Comparison of ENCODE assay signal across 19 cellular contexts in genomic region chr1:54967372-54967771, GRCh38. TPM values are rescaled to one million over a fixed set of nuclear protein-coding genes. Genes with fewer than 3 reads are reported as not detected.
DNase-seq lines count a peak whose midpoint lies in the region; TF ChIP-seq lines count a peak whose summit lies in the region.
"Had no signal": no experiment of that assay in that cellular context is flagged by ENCODE, and none has a peak within 500 bp of the region (broad histone marks: within the 10 kb centered on the region; RNA-seq: fewer than 3 reads in every experiment).

No MANE protein-coding gene starts in this region.

- DNase-seq in DMS53 (lab: John Stamatoyannopoulos, UW) (peak; percentile 61), DMS53 treated with DMSO at 0.1 percent for 48 hours (lab: John Stamatoyannopoulos, UW; ENCODE audit: unreplicated experiment) (no peak), LHCN-M2 (ENCODE audit: low read depth) (peak; percentile 50), coronary artery (ENCODE audit: low spot score) (peak; percentile 54), mesenchymal stem cell (peak; percentile 23), HAP-1 (ENCODE audit: low spot score in 2 of 2) (no peak), NCI-H524 treated with DMSO at 0.1 percent for 48 hours (lab: John Stamatoyannopoulos, UW) (no peak), NCI-H2081 treated with DMSO at 0.1 percent for 48 hours (lab: John Stamatoyannopoulos, UW) (no peak)
- DNase-seq: activated CD4-positive, alpha-beta T cell treated with anti-CD3 and anti-CD28 coated beads, Interleukin-2, amount 50 U/mL, for 4 hours; activated naive CD4-positive, alpha-beta T cell treated with anti-CD3 and anti-CD28 coated beads, Interleukin-2, amount 50 U/mL, for 16 hours; KBM-7; left ventricle myocardium inferior; NCI-H1417; T-cell had no signal

- H3K4me3 ChIP-seq in coronary artery (no peak overlapping the region), mesenchymal stem cell (ENCODE audit: insufficient read depth in 1 of 2, low read depth in 1 of 2, low read length in 2 of 2) (no peak overlapping the region), HAP-1 (no peak overlapping the region)
- H3K4me3 ChIP-seq: gastroesophageal sphincter, left ventricle myocardium inferior had no signal

- no peak overlapping the region for H2AFZ ChIP-seq in mesenchymal stem cell (ENCODE audit: low read depth, low read length)

- H2BK12ac ChIP-seq in mesenchymal stem cell (ENCODE audit: low read length in 2 of 2) = no peak overlapping the region

- no peak overlapping the region for H3K4me2 ChIP-seq in mesenchymal stem cell (ENCODE audit: low read length, poor library complexity, severe bottlenecking)

- no peak overlapping the region for H3K9ac ChIP-seq in mesenchymal stem cell (ENCODE audit: low read length)

- H3K27me3 ChIP-seq in mesenchymal stem cell (ENCODE audit: control insufficient read depth in 1 of 2, insufficient read depth in 1 of 2, low read length in 2 of 2) = no peaks in the 10 kb centered on the region
- H3K27me3 ChIP-seq in HAP-1 (ENCODE audit: low read depth) = no peaks in the 10 kb centered on the region

- H3K18ac ChIP-seq in mesenchymal stem cell (ENCODE audit: low read depth in 1 of 2, low read length in 2 of 2) = no peak overlapping the region

- WGBS in mesenchymal stem cell = 45% methylated on average over 3 of the region's 5 CpGs

- H2BK15ac ChIP-seq in mesenchymal stem cell (ENCODE audit: low read depth, poor library complexity, severe bottlenecking) = no peak overlapping the region

- no peaks in the 10 kb centered on the region for H3K9me3 ChIP-seq in mesenchymal stem cell (ENCODE audit: control insufficient read depth, low read length)
- no peaks in the 10 kb centered on the region for H3K9me3 ChIP-seq in HAP-1
- H3K9me3 ChIP-seq: gastroesophageal sphincter, left ventricle myocardium inferior had no signal

- no peak for TF ChIP-seq CTCF in coronary artery (IDR thresholded peaks at IDR 0.05)

- no peak overlapping the region for H4K8ac ChIP-seq in mesenchymal stem cell (ENCODE audit: low read length)

- H3K4ac ChIP-seq in mesenchymal stem cell (ENCODE audit: low read depth in 1 of 2, low read length in 2 of 2) = no peak overlapping the region

- no peak overlapping the region for H3K23ac ChIP-seq in mesenchymal stem cell (ENCODE audit: low read length in 2 of 2)

- in situ Hi-C loops in HAP-1 (cut with MboI; ENCODE audit: low sequenced_read_pairs) = no loop called here

- H2AK5ac ChIP-seq in mesenchymal stem cell (ENCODE audit: low read length, severe bottlenecking) = no peak overlapping the region

- no peak overlapping the region for H2BK5ac ChIP-seq in mesenchymal stem cell (ENCODE audit: low read depth, low read length, poor library complexity, severe bottlenecking)

- H3K4me1 ChIP-seq in mesenchymal stem cell (ENCODE audit: control insufficient read depth, insufficient read depth, low read depth, low read length) (peaks cover 5% of the 10 kb centered on the region), HAP-1 (peaks cover 4% of the 10 kb centered on the region)

- H3K79me1 ChIP-seq in mesenchymal stem cell (replicated peaks; ENCODE audit: low read length, poor library complexity, severe bottlenecking) = no peaks in the 10 kb centered on the region

- no peak overlapping the region for H3K14ac ChIP-seq in mesenchymal stem cell (ENCODE audit: low read length in 2 of 2)

- H3K27ac ChIP-seq in coronary artery = no peak overlapping the region
- H3K27ac ChIP-seq in mesenchymal stem cell (ENCODE audit: low read length, poor library complexity, severe bottlenecking) = no peak overlapping the region
- H3K27ac ChIP-seq: 22Rv1, gastroesophageal sphincter, left ventricle myocardium inferior, VCaP had no signal

- H4K91ac ChIP-seq in mesenchymal stem cell (ENCODE audit: low read length) = no peak overlapping the region

- H2BK120ac ChIP-seq in mesenchymal stem cell (ENCODE audit: low read depth, low read length) = no peak overlapping the region

- H3K36me3 ChIP-seq in mesenchymal stem cell (ENCODE audit: control insufficient read depth in 1 of 2, insufficient read depth in 2 of 2, low read depth in 1 of 2, low read length in 2 of 2) (no peaks in the 10 kb centered on the region), HAP-1 (replicated peaks) (no peaks in the 10 kb centered on the region)
- H3K36me3 ChIP-seq: gastroesophageal sphincter, left ventricle myocardium inferior had no signal

RNA-seq across cellular contexts. Expression of gene TMEM61, which starts 13.1 kb away (rescaled TPM):
- not detected in 2 replicates for total RNA-seq in LHCN-M2 (2014; rRNA removed)
- polyA plus RNA-seq in LHCN-M2 (2012) = not detected
- not detected for polyA plus RNA-seq in mesenchymal stem cell (2013, experiment 1 of 2)
- polyA plus RNA-seq in mesenchymal stem cell (2013, experiment 2 of 2) = not detected
- total RNA-seq: left ventricle myocardium inferior, T-cell, temporal lobe had no signal

RNA-seq across cellular contexts. Expression of gene BSND, which starts 31.4 kb away (rescaled TPM):
- total RNA-seq in LHCN-M2 (2014; rRNA removed) = not detected in 2 replicates
- not detected for polyA plus RNA-seq in LHCN-M2 (2012)
- not detected for polyA plus RNA-seq in mesenchymal stem cell (2013, experiment 1 of 2)
- polyA plus RNA-seq in mesenchymal stem cell (2013, experiment 2 of 2) = not detected
- total RNA-seq: gastroesophageal sphincter, H4, left ventricle myocardium inferior, T-cell, temporal lobe had no signal

Comparison
In these comparisons a context has a peak if more than half of its experiments do, and no peak if none do; other contexts are left out.
1. DNase-seq: peak in DMS53 (single experiment), LHCN-M2 (single experiment), coronary artery (single experiment) and mesenchymal stem cell (single experiment); none in DMS53 treated with DMSO at 0.1 percent for 48 hours (single experiment), HAP-1 (0 of 2), NCI-H524 treated with DMSO at 0.1 percent for 48 hours (single experiment) and NCI-H2081 treated with DMSO at 0.1 percent for 48 hours (single experiment).